In the genomic region with DNA sequence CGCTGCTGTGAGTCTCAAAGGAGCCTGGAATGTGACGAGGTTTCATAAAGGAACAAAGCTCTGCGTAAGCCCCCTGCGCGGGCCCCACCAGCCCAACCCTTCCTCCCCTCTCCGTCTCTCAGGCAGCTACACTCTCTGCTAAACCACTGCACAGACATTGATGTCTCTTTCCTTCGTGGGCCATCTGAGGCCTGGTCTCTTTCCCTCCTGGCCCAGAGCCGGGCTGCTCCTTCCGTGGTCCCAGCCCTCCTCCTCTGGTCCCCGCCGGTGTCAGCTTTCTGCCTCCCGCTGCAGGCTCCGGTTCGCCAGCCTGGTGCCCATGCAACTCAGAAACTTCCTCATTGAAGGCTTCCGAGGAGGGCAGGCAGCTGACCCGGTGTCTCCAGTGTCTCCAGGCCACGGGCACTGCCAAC, we compare ENCODE assay signal across 1 cellular context.
TF ChIP-seq lines count a peak whose summit lies in the region.

No MANE protein-coding gene starts in this region.

TF ChIP-seq in GM23338, 12 proteins besides CTCF, POLR2A, EP300 and RAD21 (continued from another document):
- no peak for TF ChIP-seq ZNF462 (CRISPR knock-in tag; IDR thresholded peaks at IDR 0.05)
- no peak for TF ChIP-seq NANOG (IDR thresholded peaks at IDR 0.05; ENCODE audit: borderline replicate concordance)
- no peak for TF ChIP-seq POLR2AphosphoS5 (IDR thresholded peaks at IDR 0.05; ENCODE audit: low read depth)
- TF ChIP-seq, protein P1, sequence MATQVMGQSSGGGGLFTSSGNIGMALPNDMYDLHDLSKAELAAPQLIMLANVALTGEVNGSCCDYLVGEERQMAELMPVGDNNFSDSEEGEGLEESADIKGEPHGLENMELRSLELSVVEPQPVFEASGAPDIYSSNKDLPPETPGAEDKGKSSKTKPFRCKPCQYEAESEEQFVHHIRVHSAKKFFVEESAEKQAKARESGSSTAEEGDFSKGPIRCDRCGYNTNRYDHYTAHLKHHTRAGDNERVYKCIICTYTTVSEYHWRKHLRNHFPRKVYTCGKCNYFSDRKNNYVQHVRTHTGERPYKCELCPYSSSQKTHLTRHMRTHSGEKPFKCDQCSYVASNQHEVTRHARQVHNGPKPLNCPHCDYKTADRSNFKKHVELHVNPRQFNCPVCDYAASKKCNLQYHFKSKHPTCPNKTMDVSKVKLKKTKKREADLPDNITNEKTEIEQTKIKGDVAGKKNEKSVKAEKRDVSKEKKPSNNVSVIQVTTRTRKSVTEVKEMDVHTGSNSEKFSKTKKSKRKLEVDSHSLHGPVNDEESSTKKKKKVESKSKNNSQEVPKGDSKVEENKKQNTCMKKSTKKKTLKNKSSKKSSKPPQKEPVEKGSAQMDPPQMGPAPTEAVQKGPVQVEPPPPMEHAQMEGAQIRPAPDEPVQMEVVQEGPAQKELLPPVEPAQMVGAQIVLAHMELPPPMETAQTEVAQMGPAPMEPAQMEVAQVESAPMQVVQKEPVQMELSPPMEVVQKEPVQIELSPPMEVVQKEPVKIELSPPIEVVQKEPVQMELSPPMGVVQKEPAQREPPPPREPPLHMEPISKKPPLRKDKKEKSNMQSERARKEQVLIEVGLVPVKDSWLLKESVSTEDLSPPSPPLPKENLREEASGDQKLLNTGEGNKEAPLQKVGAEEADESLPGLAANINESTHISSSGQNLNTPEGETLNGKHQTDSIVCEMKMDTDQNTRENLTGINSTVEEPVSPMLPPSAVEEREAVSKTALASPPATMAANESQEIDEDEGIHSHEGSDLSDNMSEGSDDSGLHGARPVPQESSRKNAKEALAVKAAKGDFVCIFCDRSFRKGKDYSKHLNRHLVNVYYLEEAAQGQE (IDR thresholded peaks at IDR 0.05; ENCODE audit: unreplicated experiment): no peak
- TF ChIP-seq EZH2phosphoT487 (IDR thresholded peaks at IDR 0.05; ENCODE audit: unreplicated experiment): no peak
TF ChIP-seq in GM23338: peak in this region for 0.
